ENCODE assay signal across 16 cellular contexts in the genomic region with DNA sequence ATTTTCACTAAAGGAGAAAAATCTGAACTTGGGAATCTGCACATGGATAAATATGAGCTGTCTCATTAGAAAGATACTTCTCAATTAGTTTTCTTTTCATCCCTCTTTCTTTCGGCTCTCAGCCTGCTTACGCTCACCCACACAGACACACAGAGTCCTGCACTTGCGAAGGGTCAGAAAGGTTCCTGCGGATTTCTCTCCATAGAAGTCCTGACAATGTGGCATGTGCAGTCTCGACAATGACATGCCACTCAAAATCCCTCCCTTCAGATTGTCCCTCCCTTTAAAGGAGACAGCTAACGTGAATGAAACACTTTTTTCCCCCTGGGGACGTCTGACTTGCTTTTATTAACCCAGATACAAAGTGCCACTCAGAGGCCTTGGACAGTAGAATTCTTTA.
"Had no signal": no experiment of that assay in that cellular context is flagged by ENCODE, and none has a peak within 500 bp of the region (broad histone marks: within the 10 kb centered on the region; RNA-seq: fewer than 3 reads in every experiment).

No MANE protein-coding gene starts in this region.

- H3K36me3 ChIP-seq: gastrocnemius medialis, heart left ventricle, ovary, transverse colon had no signal

- DNase-seq: activated CD4-positive, alpha-beta T cell treated with anti-CD3 and anti-CD28 coated beads, Interleukin-2, amount 10 ng/mL, durations not matched to agents 7 days and 5 days; activated CD8-positive, alpha-beta memory T cell treated with anti-CD3 and anti-CD28 coated beads, Interleukin-2, amount 50 U/mL, for 48 hours; activated naive CD4-positive, alpha-beta T cell; activated naive CD8-positive, alpha-beta T cell treated with anti-CD3 and anti-CD28 coated beads, Interleukin-2, amount 10 ng/mL, durations not matched to agents 7 days and 5 days; cerebellar nuclear complex; effector memory CD8-positive, alpha-beta T cell; gastrocnemius medialis; natural killer cell; stimulated activated CD4-positive, alpha-beta T cell treated with anti-CD3 and anti-CD28 coated beads, Interleukin-2, amount 100 ng/mL, for 48 hours; transverse colon had no signal

- H3K27me3 Mint-ChIP-seq: dendritic cell treated with granulocyte-macrophage colony-stimulating factor and Interleukin-4, amounts not matched to agents 40 ng/mL and 50 ng/mL, for 4 days; effector memory CD8-positive, alpha-beta T cell; memory B cell; stimulated activated memory B cell treated with anti-CD40 and anti-IgM and Interleukin-4, amounts not matched to agents 10 μg/mL and 1 μg/mL and 100 μg/mL, for 72 hours had no signal

- H3K27ac Mint-ChIP-seq: activated CD4-positive, alpha-beta T cell treated with anti-CD3 and anti-CD28 coated beads, Interleukin-2, amount 10 ng/mL, durations not matched to agents 7 days and 5 days; activated naive CD8-positive, alpha-beta T cell treated with anti-CD3 and anti-CD28 coated beads, Interleukin-2, amount 10 ng/mL, durations not matched to agents 7 days and 5 days; dendritic cell treated with granulocyte-macrophage colony-stimulating factor and Interleukin-4, amounts not matched to agents 40 ng/mL and 50 ng/mL, for 4 days; effector memory CD8-positive, alpha-beta T cell; memory B cell; natural killer cell; stimulated activated memory B cell treated with anti-CD40 and anti-IgM and Interleukin-4, amounts not matched to agents 10 μg/mL and 1 μg/mL and 100 μg/mL, for 72 hours had no signal

- H3K4me1 Mint-ChIP-seq: activated CD4-positive, alpha-beta T cell treated with anti-CD3 and anti-CD28 coated beads, Interleukin-2, amount 10 ng/mL, durations not matched to agents 7 days and 5 days; activated naive CD8-positive, alpha-beta T cell treated with anti-CD3 and anti-CD28 coated beads, Interleukin-2, amount 10 ng/mL, durations not matched to agents 7 days and 5 days; memory B cell; stimulated activated memory B cell treated with anti-CD40 and anti-IgM and Interleukin-4, amounts not matched to agents 10 μg/mL and 1 μg/mL and 100 μg/mL, for 72 hours had no signal

- H3K4me3 Mint-ChIP-seq: activated CD4-positive, alpha-beta T cell treated with anti-CD3 and anti-CD28 coated beads, Interleukin-2, amount 10 ng/mL, durations not matched to agents 7 days and 5 days; activated naive CD8-positive, alpha-beta T cell treated with anti-CD3 and anti-CD28 coated beads, Interleukin-2, amount 10 ng/mL, durations not matched to agents 7 days and 5 days; dendritic cell treated with granulocyte-macrophage colony-stimulating factor and Interleukin-4, amounts not matched to agents 40 ng/mL and 50 ng/mL, for 4 days; effector memory CD8-positive, alpha-beta T cell; memory B cell; natural killer cell; stimulated activated memory B cell treated with anti-CD40 and anti-IgM and Interleukin-4, amounts not matched to agents 10 μg/mL and 1 μg/mL and 100 μg/mL, for 72 hours had no signal

- H3K4me1 ChIP-seq: transverse colon had no signal

- H3K9me3 ChIP-seq: gastrocnemius medialis, heart left ventricle, ovary, transverse colon had no signal

- H3K27ac ChIP-seq: epithelial cell of prostate, transverse colon had no signal

- H3K4me3 ChIP-seq: gastrocnemius medialis, heart left ventricle, ovary, transverse colon had no signal

- H3K36me3 Mint-ChIP-seq: activated naive CD8-positive, alpha-beta T cell treated with anti-CD3 and anti-CD28 coated beads, Interleukin-2, amount 10 ng/mL, durations not matched to agents 7 days and 5 days; memory B cell; natural killer cell; stimulated activated memory B cell treated with anti-CD40 and anti-IgM and Interleukin-4, amounts not matched to agents 10 μg/mL and 1 μg/mL and 100 μg/mL, for 72 hours had no signal

- H3K27me3 ChIP-seq: gastrocnemius medialis, heart left ventricle, ovary, transverse colon had no signal

- H3K9me3 Mint-ChIP-seq: activated CD4-positive, alpha-beta T cell treated with anti-CD3 and anti-CD28 coated beads, Interleukin-2, amount 10 ng/mL, durations not matched to agents 7 days and 5 days; activated naive CD8-positive, alpha-beta T cell treated with anti-CD3 and anti-CD28 coated beads, Interleukin-2, amount 10 ng/mL, durations not matched to agents 7 days and 5 days; dendritic cell treated with granulocyte-macrophage colony-stimulating factor and Interleukin-4, amounts not matched to agents 40 ng/mL and 50 ng/mL, for 4 days; effector memory CD8-positive, alpha-beta T cell; memory B cell; natural killer cell; stimulated activated memory B cell treated with anti-CD40 and anti-IgM and Interleukin-4, amounts not matched to agents 10 μg/mL and 1 μg/mL and 100 μg/mL, for 72 hours had no signal
